Comparison of ENCODE assay signal across 5 cellular contexts in genomic region chr11:47233989-47234668, GRCh38. TPM values are rescaled to one million over a fixed set of nuclear protein-coding genes. Genes with fewer than 3 reads are reported as not detected.
DNase-seq lines count a peak whose midpoint lies in the region; ATAC-seq lines count a peak whose summit lies in the region.

No MANE protein-coding gene starts in this region.

- peak; percentile 62 for DNase-seq in KBM-7
- DNase-seq in activated T-cell treated with anti-CD3 and anti-CD28 coated beads, Interleukin-2, amount 50 U/mL, for 4 hours = no peak
- peak; percentile 54 for DNase-seq in medulla oblongata (ENCODE audit: extremely low spot score)
- no peak for DNase-seq in inferior parietal cortex (ENCODE audit: extremely low spot score)
- no peak for DNase-seq in cortex of kidney (lab: John Stamatoyannopoulos, UW)

- in situ Hi-C loops in KBM-7 (cut with MboI; ENCODE audit: low pct_unique_long_range_greater_than_20kb, low sequenced_read_pairs) = no loop called here

- ATAC-seq in activated T-cell treated with anti-CD3 and anti-CD28 coated beads, Interleukin-2, amount 50 U/mL, for 4 hours = peak; percentile 11 to 52

- no peaks in the 10 kb centered on the region for H3K27me3 Mint-ChIP-seq in activated T-cell treated with anti-CD3 and anti-CD28 coated beads, Interleukin-2, amount 50 U/mL, for 4 hours (ENCODE audit: low read depth)

- H3K36me3 Mint-ChIP-seq in activated T-cell treated with anti-CD3 and anti-CD28 coated beads, Interleukin-2, amount 50 U/mL, for 4 hours (ENCODE audit: insufficient read depth) = peaks cover 25% of the 10 kb centered on the region

- no peaks in the 10 kb centered on the region for H3K9me3 Mint-ChIP-seq in activated T-cell treated with anti-CD3 and anti-CD28 coated beads, Interleukin-2, amount 50 U/mL, for 4 hours

- peak overlapping the region; percentile 27 for H3K4me3 Mint-ChIP-seq in activated T-cell treated with anti-CD3 and anti-CD28 coated beads, Interleukin-2, amount 50 U/mL, for 4 hours

- H3K4me1 Mint-ChIP-seq in activated T-cell treated with anti-CD3 and anti-CD28 coated beads, Interleukin-2, amount 50 U/mL, for 4 hours (ENCODE audit: low read depth) = peaks cover 27% of the 10 kb centered on the region

RNA-seq across cellular contexts. Expression of gene ACP2, which starts 14.5 kb away (rescaled TPM):
- 10 to 100 TPM; 23.5 to 29.3 (median 28.7) TPM for total RNA-seq in activated T-cell treated with anti-CD3 and anti-CD28 coated beads, Interleukin-2, amount 50 U/mL, for 4 hours

RNA-seq across cellular contexts. Expression of gene DDB2, which starts 19.4 kb away (rescaled TPM):
- total RNA-seq in activated T-cell treated with anti-CD3 and anti-CD28 coated beads, Interleukin-2, amount 50 U/mL, for 4 hours = 10 to 100 TPM; 76.4 to 95.0 (median 90.2) TPM

RNA-seq across cellular contexts. Expression of gene NR1H3, which starts 23.7 kb away (rescaled TPM):
- total RNA-seq in activated T-cell treated with anti-CD3 and anti-CD28 coated beads, Interleukin-2, amount 50 U/mL, for 4 hours = 10 to 100 TPM in 2 of 3 donors, 1 to 10 TPM in 1; 8.5 to 10.3 (median 10.0) TPM

RNA-seq across cellular contexts. Expression of gene MADD, which starts 35.8 kb away (rescaled TPM):
- 10 to 100 TPM; 51.2 to 55.6 (median 54.5) TPM for total RNA-seq in activated T-cell treated with anti-CD3 and anti-CD28 coated beads, Interleukin-2, amount 50 U/mL, for 4 hours

RNA-seq across cellular contexts. Expression of gene PACSIN3, which starts 47.9 kb away (rescaled TPM):
- 10 to 100 TPM in 1 of 3 donors, 1 to 10 TPM in 2; 5.3 to 15.2 (median 5.8) TPM for total RNA-seq in activated T-cell treated with anti-CD3 and anti-CD28 coated beads, Interleukin-2, amount 50 U/mL, for 4 hours

Comparison
In these comparisons a context has a peak if more than half of its experiments do, and no peak if none do; other contexts are left out.
1. DNase-seq: peak in KBM-7 (single experiment) and medulla oblongata (single experiment); none in activated T-cell treated with anti-CD3 and anti-CD28 coated beads, Interleukin-2, amount 50 U/mL, for 4 hours (single experiment), inferior parietal cortex (single experiment) and cortex of kidney (single experiment).